ENCODE assay signal across 13 cellular contexts in genomic region chr12:6822461-6823135, GRCh38. TPM values are rescaled to one million over a fixed set of nuclear protein-coding genes. Genes with fewer than 3 reads are reported as not detected.
DNase-seq lines count a peak whose midpoint lies in the region; ATAC-seq, FAIRE-seq and TF ChIP-seq lines count a peak whose summit lies in the region.
"Had no signal": no experiment of that assay in that cellular context is flagged by ENCODE, and none has a peak within 500 bp of the region (broad histone marks: within the 10 kb centered on the region; RNA-seq: fewer than 3 reads in every experiment).

No MANE protein-coding gene starts in this region.

- DNase-seq in AG04450 (ENCODE audit: low read depth, low spot score), result no peak
- no peak for DNase-seq in HTR-8/SVneo (ENCODE audit: insufficient read length, low spot score)
- no peak for DNase-seq in middle frontal gyrus (ENCODE audit: extremely low spot score, low spot score)
- no peak for DNase-seq in hepatic stellate cell (ENCODE audit: low spot score)
- no peak for DNase-seq in retina
- DNase-seq: amniotic stem cell, esophagus squamous epithelium, T-helper 9 cell, transverse colon had no signal

- H3K36me3 ChIP-seq in ectodermal cell (ENCODE audit: control insufficient read depth, insufficient read depth, low read length) (no peaks in the 10 kb centered on the region), muscle layer of duodenum (ENCODE audit: control insufficient read depth in 1 of 2, insufficient read depth in 2 of 2, low read length in 2 of 2) (no peaks in the 10 kb centered on the region)
- H3K36me3 ChIP-seq: esophagus squamous epithelium, transverse colon had no signal

- H3K4me3 ChIP-seq in AG04450 (ENCODE audit: low read depth, low read length) (peak overlapping the region; percentile 71), ectodermal cell (ENCODE audit: insufficient read depth, low read depth, low read length) (peak overlapping the region; percentile 45), muscle layer of duodenum (ENCODE audit: low read depth in 1 of 2, low read length in 2 of 2) (peak overlapping the region; percentile 12 to 60)

- CTCF ChIA-PET in AG04450 (lab: Charles Lee), result interaction anchor here (1.0 to 11.8 kb wide), 3 partner anchors 30 to 69 kb away, joined by 4 to 165 read pairs (median 4); partner anchors contain the start of genes MLF2 and SPSB2

- no peak for ATAC-seq in GM18498 (IDR thresholded peaks at IDR 0.05; ENCODE audit: unreplicated experiment)

- TF ChIP-seq CTCF in AG04450 (IDR thresholded peaks at IDR 0.05; ENCODE audit: low read depth, low read length), result no peak

- H3K4me1 ChIP-seq in ectodermal cell (ENCODE audit: control insufficient read depth, insufficient read depth, low read length), result peaks cover 78% of the 10 kb centered on the region
- H3K4me1 ChIP-seq in muscle layer of duodenum (ENCODE audit: control insufficient read depth in 1 of 2, insufficient read depth in 2 of 2, low read length in 2 of 2), result peaks cover 4 to 32% of the 10 kb centered on the region in 2 donors

- no peaks in the 10 kb centered on the region for H3K27me3 ChIP-seq in AG04450 (ENCODE audit: control insufficient read depth, insufficient read depth, low read length)
- no peaks in the 10 kb centered on the region for H3K27me3 ChIP-seq in ectodermal cell (ENCODE audit: control insufficient read depth, insufficient read depth, low read length, poor library complexity, severe bottlenecking)
- peaks cover 9% of the 10 kb centered on the region for H3K27me3 ChIP-seq in muscle layer of duodenum (ENCODE audit: low read depth, low read length)

- POLR2A ChIA-PET in AG04450 (lab: Yijun Ruan, JAX), result interaction anchor here (1.1 to 1.8 kb wide), 2 partner anchors 10 to 56 kb away, joined by 3 to 7 read pairs; partner anchors contain the start of gene PTMS

- H3K27ac ChIP-seq in AG04450 (ENCODE audit: low read depth, low read length) (no peak overlapping the region), ectodermal cell (ENCODE audit: insufficient read depth, low read depth, low read length, poor library complexity, severe bottlenecking) (no peak overlapping the region), muscle layer of duodenum (ENCODE audit: low read length) (no peak overlapping the region)

- 51 to 60% methylated on average over 7 of the region's 7 CpGs for WGBS in ectodermal cell, 2 experiments

- FAIRE-seq in HTR-8/SVneo (lab: Jason Lieb, UNC), result peak; percentile 46
- FAIRE-seq: kidney had no signal

- H3K9me3 ChIP-seq in AG04450 (ENCODE audit: control insufficient read depth, insufficient read depth, low read length) (no peaks in the 10 kb centered on the region; the same call in 1 of the 2 replicates), ectodermal cell (ENCODE audit: control insufficient read depth, low read length) (no peaks in the 10 kb centered on the region), muscle layer of duodenum (ENCODE audit: control insufficient read depth in 1 of 2, low read length in 2 of 2) (no peaks in the 10 kb centered on the region)
- H3K9me3 ChIP-seq: esophagus squamous epithelium, transverse colon had no signal

RNA-seq across cellular contexts. Expression of gene GPR162, which starts 1.0 kb away (rescaled TPM):
- polyA plus RNA-seq in AG04450 (2011; rRNA removed), result 5.2 and 7.6 TPM in 2 replicates
- 6.8 and 7.5 TPM in 2 replicates for polyA minus RNA-seq in AG04450 (2011; rRNA and poly(A)+ RNA removed)
- 61.5 TPM for polyA plus RNA-seq in ectodermal cell (2013, experiment 1 of 4)
- polyA plus RNA-seq in ectodermal cell (2013, experiment 2 of 4), result 58.9 TPM
- 47.7 TPM for polyA plus RNA-seq in ectodermal cell (2013, experiment 3 of 4)
- polyA plus RNA-seq in ectodermal cell (2013, experiment 4 of 4), result 53.2 TPM

RNA-seq across cellular contexts. Expression of gene P3H3, which starts 5.6 kb away (rescaled TPM):
- polyA plus RNA-seq in AG04450 (2011; rRNA removed), result 45.5 and 65.3 TPM in 2 replicates
- polyA minus RNA-seq in AG04450 (2011; rRNA and poly(A)+ RNA removed), result 29.9 and 33.6 TPM in 2 replicates
- 78.0 TPM for polyA plus RNA-seq in ectodermal cell (2013, experiment 1 of 4)
- 71.0 TPM for polyA plus RNA-seq in ectodermal cell (2013, experiment 2 of 4)
- 49.6 TPM for polyA plus RNA-seq in ectodermal cell (2013, experiment 3 of 4)
- 52.8 TPM for polyA plus RNA-seq in ectodermal cell (2013, experiment 4 of 4)

RNA-seq across cellular contexts. Expression of gene GNB3, which starts 18.1 kb away (rescaled TPM):
- polyA plus RNA-seq in AG04450 (2011; rRNA removed), result 3.4 and 3.6 TPM in 2 replicates
- 3.8 and 4.4 TPM in 2 replicates for polyA minus RNA-seq in AG04450 (2011; rRNA and poly(A)+ RNA removed)
- 17.2 TPM for polyA plus RNA-seq in ectodermal cell (2013, experiment 1 of 4)
- polyA plus RNA-seq in ectodermal cell (2013, experiment 2 of 4), result 16.4 TPM
- 14.3 TPM for polyA plus RNA-seq in ectodermal cell (2013, experiment 3 of 4)
- 13.4 TPM for polyA plus RNA-seq in ectodermal cell (2013, experiment 4 of 4)

RNA-seq across cellular contexts. Expression of gene CDCA3, which starts 28.5 kb away (rescaled TPM):
- 11.6 and 12.5 TPM in 2 replicates for polyA plus RNA-seq in AG04450 (2011; rRNA removed)
- 8.0 and 8.7 TPM in 2 replicates for polyA minus RNA-seq in AG04450 (2011; rRNA and poly(A)+ RNA removed)
- polyA plus RNA-seq in ectodermal cell (2013, experiment 1 of 4), result 48.6 TPM
- polyA plus RNA-seq in ectodermal cell (2013, experiment 2 of 4), result 40.9 TPM
- polyA plus RNA-seq in ectodermal cell (2013, experiment 3 of 4), result 52.4 TPM
- polyA plus RNA-seq in ectodermal cell (2013, experiment 4 of 4), result 48.8 TPM

RNA-seq across cellular contexts. Expression of gene USP5, which starts 29.4 kb away (rescaled TPM):
- polyA plus RNA-seq in AG04450 (2011; rRNA removed), result 47.1 and 54.8 TPM in 2 replicates
- polyA minus RNA-seq in AG04450 (2011; rRNA and poly(A)+ RNA removed), result 96.2 and 123 TPM in 2 replicates
- polyA plus RNA-seq in ectodermal cell (2013, experiment 1 of 4), result 105 TPM
- polyA plus RNA-seq in ectodermal cell (2013, experiment 2 of 4), result 99.8 TPM
- 73.9 TPM for polyA plus RNA-seq in ectodermal cell (2013, experiment 3 of 4)
- polyA plus RNA-seq in ectodermal cell (2013, experiment 4 of 4), result 76.2 TPM
